ENCODE assay signal across 24 cellular contexts in genomic region chr16:14194706-14195105, GRCh38.
DNase-seq lines count a peak whose midpoint lies in the region; ATAC-seq and TF ChIP-seq lines count a peak whose summit lies in the region.
"Had no signal": no experiment of that assay in that cellular context is flagged by ENCODE, and none has a peak within 500 bp of the region (broad histone marks: within the 10 kb centered on the region; RNA-seq: fewer than 3 reads in every experiment).

No MANE protein-coding gene starts in this region.

- no peak overlapping the region for H3K4me3 Mint-ChIP-seq in effector memory CD8-positive, alpha-beta T cell
- H3K4me3 Mint-ChIP-seq: B cell; brain; CD8-positive, alpha-beta memory T cell; stimulated activated effector memory CD8-positive, alpha-beta T cell treated with anti-CD3 and anti-CD28 coated beads, Interleukin-12 subunit alpha, Interleukin-12 subunit beta, amount 100 ng/mL, for 72 hours had no signal

- H3K27ac Mint-ChIP-seq in effector memory CD8-positive, alpha-beta T cell: no peak overlapping the region
- H3K27ac Mint-ChIP-seq: B cell; stimulated activated effector memory CD8-positive, alpha-beta T cell treated with anti-CD3 and anti-CD28 coated beads, Interleukin-12 subunit alpha, Interleukin-12 subunit beta, amount 100 ng/mL, for 72 hours had no signal

- H3K4me3 ChIP-seq in dorsolateral prefrontal cortex: peak overlapping the region in 32 of 59 donors; percentile 3 to 77 (median 34)
- H3K4me3 ChIP-seq: adrenal gland, left lung, prostate gland, sigmoid colon, upper lobe of right lung had no signal

- no peaks in the 10 kb centered on the region for H3K27me3 ChIP-seq in dorsolateral prefrontal cortex
- H3K27me3 ChIP-seq: adrenal gland, left lung, sigmoid colon, upper lobe of right lung had no signal

- H3K27me3 Mint-ChIP-seq in effector memory CD8-positive, alpha-beta T cell: no peaks in the 10 kb centered on the region
- H3K27me3 Mint-ChIP-seq: B cell; CD8-positive, alpha-beta memory T cell had no signal

- peak overlapping the region in 11 of 59 donors; percentile 3 to 66 (median 25) for H3K27ac ChIP-seq in dorsolateral prefrontal cortex
- H3K27ac ChIP-seq: adrenal gland, prostate gland, sigmoid colon, upper lobe of right lung had no signal

- no peaks in the 10 kb centered on the region for H3K9me3 Mint-ChIP-seq in effector memory CD8-positive, alpha-beta T cell
- H3K9me3 Mint-ChIP-seq: CD8-positive, alpha-beta memory T cell; stimulated activated effector memory CD8-positive, alpha-beta T cell treated with anti-CD3 and anti-CD28 coated beads, Interleukin-12 subunit alpha, Interleukin-12 subunit beta, amount 100 ng/mL, for 72 hours had no signal

- TF ChIP-seq CTCF in dorsolateral prefrontal cortex (IDR thresholded peaks at IDR 0.05 in 54 of 56, conservative IDR thresholded peaks at IDR 0.05 in 2 of 56; ENCODE audit: low read depth in 1 of 56, partially characterized antibody in 56 of 56): no peak

- in situ Hi-C loops in KBM-7 (cut with MboI; ENCODE audit: low pct_unique_long_range_greater_than_20kb, low sequenced_read_pairs): no loop called here

- ATAC-seq in effector memory CD8-positive, alpha-beta T cell (replicated peaks): no peak
- ATAC-seq in HG03460 (IDR thresholded peaks at IDR 0.05; ENCODE audit: unreplicated experiment): no peak
- ATAC-seq: left lung; SK-N-SH treated with all-trans-retinoic acid at 6 μM for 48 hours; stimulated activated effector memory CD8-positive, alpha-beta T cell treated with anti-CD3 and anti-CD28 coated beads, Interleukin-12 subunit alpha, Interleukin-12 subunit beta, amount 100 ng/mL, for 72 hours; upper lobe of right lung had no signal

- H3K36me3 Mint-ChIP-seq in effector memory CD8-positive, alpha-beta T cell (ENCODE audit: insufficient read depth): peaks cover 3% of the 10 kb centered on the region
- H3K36me3 Mint-ChIP-seq: stimulated activated effector memory CD8-positive, alpha-beta T cell treated with anti-CD3 and anti-CD28 coated beads, Interleukin-12 subunit alpha, Interleukin-12 subunit beta, amount 100 ng/mL, for 72 hours had no signal

- H3K4me1 Mint-ChIP-seq in effector memory CD8-positive, alpha-beta T cell (ENCODE audit: low read depth in 2 of 2): peaks cover 6 to 22% of the 10 kb centered on the region in 2 donors

- DNase-seq in NCI-H2107 treated with DMSO at 0.1 percent for 48 hours (lab: John Stamatoyannopoulos, UW; ENCODE audit: unreplicated experiment) (peak; percentile 17), NCI-H2107 (lab: John Stamatoyannopoulos, UW) (no peak), NCI-H1105 (lab: John Stamatoyannopoulos, UW) (peak; percentile 5), NCI-H345 (lab: John Stamatoyannopoulos, UW) (peak; percentile 31), dorsolateral prefrontal cortex (no peak), KBM-7 (no peak)
- no peak for DNase-seq in effector memory CD8-positive, alpha-beta T cell
- DNase-seq: activated effector memory CD4-positive, alpha-beta T cell treated with Interleukin-2 at 50 U/mL for 16 hours; activated T-cell treated with anti-CD3 and anti-CD28 coated beads for 4 hours; adrenal gland; Karpas-422; left lung; mesenchymal stem cell; NCI-H2171 treated with DMSO at 0.1 percent for 48 hours; sigmoid colon; stimulated activated CD4-positive, alpha-beta T cell treated with anti-CD3 and anti-CD28 coated beads, Interleukin-4, amount 100 ng/mL, for 24 hours; upper lobe of right lung had no signal

- intact Hi-C loops in dorsolateral prefrontal cortex (cut with DNase I): no loop called here

Comparison
In these comparisons a context has a peak if more than half of its experiments do, and no peak if none do; other contexts are left out.
1. DNase-seq: peak in NCI-H2107 treated with DMSO at 0.1 percent for 48 hours (single experiment), NCI-H1105 (single experiment) and NCI-H345 (single experiment); none in NCI-H2107 (single experiment), dorsolateral prefrontal cortex (0 of 10), KBM-7 (single experiment) and effector memory CD8-positive, alpha-beta T cell (0 of 3).